ENCODE assay signal across 33 cellular contexts in the genomic region with DNA sequence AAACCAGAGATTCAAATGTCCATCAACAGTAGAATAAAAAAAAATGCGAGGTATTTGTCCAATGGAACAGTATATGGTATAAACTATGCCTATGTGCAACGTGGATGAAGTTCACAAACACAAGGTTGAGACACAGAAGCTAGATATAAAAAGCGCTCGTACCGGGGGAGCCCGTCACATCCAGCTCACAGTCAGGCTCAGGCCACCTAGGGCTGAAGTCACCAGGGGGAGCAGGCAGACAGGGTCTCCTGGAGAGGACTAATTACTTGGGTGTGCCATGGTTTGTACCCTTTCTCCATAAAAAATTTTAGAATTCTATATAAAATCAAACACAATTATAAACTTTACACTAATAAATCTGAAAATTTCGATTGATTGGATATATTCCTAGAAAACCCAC. TPM values are rescaled to one million over a fixed set of nuclear protein-coding genes. Genes with fewer than 3 reads are reported as not detected.
"Had no signal": no experiment of that assay in that cellular context is flagged by ENCODE, and none has a peak within 500 bp of the region (broad histone marks: within the 10 kb centered on the region; RNA-seq: fewer than 3 reads in every experiment).

No MANE protein-coding gene starts in this region.

- H3K27ac ChIP-seq: colonic mucosa, epithelial cell of prostate, foreskin keratinocyte, ovary, stomach, thyroid gland, vagina had no signal

- H3K27ac Mint-ChIP-seq: dendritic cell treated with granulocyte-macrophage colony-stimulating factor and Interleukin-4, amounts not matched to agents 40 ng/mL and 50 ng/mL, for 4 days; endodermal cell; memory B cell; mesothelial cell of epicardium; naive B cell; nephron progenitor cell; stimulated activated effector memory CD8-positive, alpha-beta T cell treated with anti-CD3 and anti-CD28 coated beads, Interleukin-12 subunit alpha, Interleukin-12 subunit beta, amount 100 ng/mL, for 72 hours had no signal

- DNase-seq: colonic mucosa; effector CD8-positive, alpha-beta T cell; endodermal cell; foreskin keratinocyte; hypothalamus; immature natural killer cell; islet precursor cell; kidney glomerular epithelial cell; left ventricle myocardium superior; mucosa of descending colon; naive B cell; nephron progenitor cell; nucleus accumbens; retina; stimulated activated CD4-positive, alpha-beta T cell treated with anti-CD3 and anti-CD28 coated beads, Interleukin-2, amount 100 ng/mL, for 24 hours; stimulated activated CD4-positive, alpha-beta T cell treated with anti-CD3 and anti-CD28 coated beads, Interleukin-4, amount 100 ng/mL, for 24 hours; stimulated activated naive CD4-positive, alpha-beta T cell treated with Interleukin-2 at 50 U/mL for 16 hours; stomach; thyroid gland; trophoblast cell had no signal

- H3K27me3 ChIP-seq: foreskin keratinocyte, gastroesophageal sphincter, ovary, thyroid gland, vagina had no signal

- H3K36me3 ChIP-seq: colonic mucosa, gastroesophageal sphincter, ovary, stomach, thyroid gland, vagina had no signal

- ATAC-seq: esophagus mucosa; foreskin keratinocyte; gastroesophageal sphincter; left ventricle myocardium superior; mucosa of descending colon; sciatic nerve; stimulated activated effector memory CD8-positive, alpha-beta T cell treated with anti-CD3 and anti-CD28 coated beads, Interleukin-12 subunit alpha, Interleukin-12 subunit beta, amount 100 ng/mL, for 72 hours had no signal

- H3K4me3 Mint-ChIP-seq: dendritic cell treated with granulocyte-macrophage colony-stimulating factor and Interleukin-4, amounts not matched to agents 40 ng/mL and 50 ng/mL, for 4 days; endodermal cell; immature natural killer cell; memory B cell; mesothelial cell of epicardium; naive B cell; nephron progenitor cell; stimulated activated effector memory CD8-positive, alpha-beta T cell treated with anti-CD3 and anti-CD28 coated beads, Interleukin-12 subunit alpha, Interleukin-12 subunit beta, amount 100 ng/mL, for 72 hours had no signal

- H3K36me3 Mint-ChIP-seq: immature natural killer cell; memory B cell; mesothelial cell of epicardium; naive B cell; stimulated activated effector memory CD8-positive, alpha-beta T cell treated with anti-CD3 and anti-CD28 coated beads, Interleukin-12 subunit alpha, Interleukin-12 subunit beta, amount 100 ng/mL, for 72 hours had no signal

- H3K9me3 Mint-ChIP-seq: dendritic cell treated with granulocyte-macrophage colony-stimulating factor and Interleukin-4, amounts not matched to agents 40 ng/mL and 50 ng/mL, for 4 days; endodermal cell; immature natural killer cell; memory B cell; mesothelial cell of epicardium; naive B cell; nephron progenitor cell; stimulated activated effector memory CD8-positive, alpha-beta T cell treated with anti-CD3 and anti-CD28 coated beads, Interleukin-12 subunit alpha, Interleukin-12 subunit beta, amount 100 ng/mL, for 72 hours had no signal

- H3K4me2 ChIP-seq: smooth muscle cell had no signal

- H3K4me3 ChIP-seq: colonic mucosa, gastroesophageal sphincter, lung, mucosa of descending colon, ovary, smooth muscle cell, stomach, thyroid gland, vagina had no signal

- H3K9me3 ChIP-seq: colonic mucosa, gastroesophageal sphincter, mucosa of descending colon, ovary, stomach, thyroid gland, vagina had no signal

- H3K4me1 Mint-ChIP-seq: immature natural killer cell; stimulated activated effector memory CD8-positive, alpha-beta T cell treated with anti-CD3 and anti-CD28 coated beads, Interleukin-12 subunit alpha, Interleukin-12 subunit beta, amount 100 ng/mL, for 72 hours had no signal

RNA-seq across cellular contexts. Expression of a gene that starts 13.6 kb away (rescaled TPM):
- polyA plus RNA-seq: immature natural killer cell had no signal

RNA-seq across cellular contexts. Expression of a gene that starts 39.9 kb away (rescaled TPM):
- total RNA-seq: endodermal cell, foreskin keratinocyte, vagina had no signal
- polyA plus RNA-seq: fibroblast of lung had no signal
